ENCODE assay signal across 8 cellular contexts in the genomic region with DNA sequence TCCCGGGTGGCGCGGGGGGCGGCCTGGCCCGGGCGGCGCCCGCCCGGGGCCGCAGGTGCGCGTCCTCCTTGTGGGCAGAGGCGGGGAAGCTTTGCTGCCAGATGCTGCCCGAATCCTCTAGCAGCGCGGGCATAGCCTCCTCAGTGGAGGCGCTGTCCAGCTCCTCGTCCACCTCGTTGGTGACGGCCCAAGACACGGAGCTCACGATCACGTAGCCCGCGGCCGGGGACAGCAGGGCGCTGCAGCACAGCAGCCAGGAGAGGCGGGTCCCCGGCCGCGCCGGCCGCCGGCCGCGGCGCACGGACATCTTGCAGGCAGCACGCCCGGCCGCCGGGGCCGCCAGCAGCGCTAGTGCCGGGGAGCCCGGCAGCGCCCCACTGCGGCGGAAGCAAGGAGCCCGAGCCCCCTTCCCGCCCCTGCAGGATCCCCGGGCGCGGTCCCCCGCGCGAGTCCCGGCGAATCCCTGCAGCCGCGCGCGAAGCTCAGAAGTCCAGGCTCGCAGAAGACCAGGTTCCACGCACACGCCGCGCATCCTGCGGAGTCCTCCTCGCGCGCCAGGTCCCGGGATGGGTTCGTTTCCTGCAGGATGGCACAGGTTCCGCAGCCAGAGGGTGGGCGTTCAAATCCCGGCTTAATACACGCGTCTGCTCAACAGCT. TPM values are rescaled to one million over a fixed set of nuclear protein-coding genes. Genes with fewer than 3 reads are reported as not detected.
DNase-seq lines count a peak whose midpoint lies in the region; ATAC-seq and TF ChIP-seq lines count a peak whose summit lies in the region.

A gene with protein sequence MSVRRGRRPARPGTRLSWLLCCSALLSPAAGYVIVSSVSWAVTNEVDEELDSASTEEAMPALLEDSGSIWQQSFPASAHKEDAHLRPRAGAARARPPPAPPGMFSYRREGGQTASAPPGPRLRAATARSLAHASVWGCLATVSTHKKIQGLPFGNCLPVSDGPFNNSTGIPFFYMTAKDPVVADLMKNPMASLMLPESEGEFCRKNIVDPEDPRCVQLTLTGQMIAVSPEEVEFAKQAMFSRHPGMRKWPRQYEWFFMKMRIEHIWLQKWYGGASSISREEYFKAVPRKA (minus strand): TSS at position 353 of the 657 bp plus-strand sequence. CDS start 46 bp downstream, at position 307.

- no peak within 1 kb of the TSS for H3K27ac ChIP-seq in upper lobe of right lung

- no peaks in the 10 kb centered on the region for H3K9me3 ChIP-seq in upper lobe of right lung

- peak within 1 kb of the TSS; percentile 57 for H3K4me3 ChIP-seq in AG10803 (ENCODE audit: low read length)
- peak within 1 kb of the TSS; percentile 37 for H3K4me3 ChIP-seq in HFF-Myc (replicated peaks; ENCODE audit: low read depth, low read length)
- H3K4me3 ChIP-seq in upper lobe of right lung: peak within 1 kb of the TSS; percentile 39

- H3K27me3 ChIP-seq in upper lobe of right lung: peaks cover 53% of the 10 kb centered on the region

- DNase-seq in AG10803 (ENCODE audit: low read depth) (peak; percentile 53), HFF-Myc (ENCODE audit: extremely low read depth, low read depth) (no peak), SW480 (ENCODE audit: low spot score) (peak; percentile 66), amygdala (lab: John Stamatoyannopoulos, UW) (peak in 50 of 56 donors; percentile 9 to 85 (median 54)), left cardiac atrium (peak; percentile 72), posterior cingulate gyrus (peak; percentile 57 to 98 (median 78)), upper lobe of right lung (peak; percentile 83)

- peaks cover 11% of the 10 kb centered on the region for H3K4me1 ChIP-seq in upper lobe of right lung

- no peaks in the 10 kb centered on the region for H3K36me3 ChIP-seq in upper lobe of right lung

- ATAC-seq in left cardiac atrium (peak; percentile 93 to 95), upper lobe of right lung (peak; percentile 95), HG02571 (IDR thresholded peaks at IDR 0.05; ENCODE audit: unreplicated experiment) (no peak)

- intact Hi-C loops in left cardiac atrium (cut with DNase I): no loop called here
- intact Hi-C loops in posterior cingulate gyrus (cut with DNase I): loop anchor here (1.0 to 10.0 kb wide), 2 partner anchors 45 to 112 kb away; no protein-coding TSS in a partner anchor
- intact Hi-C loops in upper lobe of right lung (cut with DNase I): no loop called here

- peak; percentile 33 for TF ChIP-seq CTCF in AG10803 (conservative IDR thresholded peaks at IDR 0.05; ENCODE audit: low read length)
- TF ChIP-seq CTCF in HFF-Myc (IDR thresholded peaks at IDR 0.05; ENCODE audit: low read depth, low read length, missing control alignments): peak; percentile 52
- TF ChIP-seq CTCF in upper lobe of right lung (IDR thresholded peaks at IDR 0.05): peak; percentile 41

RNA-seq across cellular contexts. Expression of the gene that starts here (rescaled TPM):
- total RNA-seq in left cardiac atrium (not detected), upper lobe of right lung (not detected)

Comparison
In these comparisons a context has a peak if more than half of its experiments do, and no peak if none do; other contexts are left out.
1. Peak in DNase-seq and ATAC-seq in left cardiac atrium; RNA of the gene not detected or under 1 TPM.
2. Peak in DNase-seq, ATAC-seq and H3K4me3 ChIP-seq in upper lobe of right lung; RNA of the gene not detected or under 1 TPM.